2 cellular contexts compared by ENCODE assay signal in the genomic region with DNA sequence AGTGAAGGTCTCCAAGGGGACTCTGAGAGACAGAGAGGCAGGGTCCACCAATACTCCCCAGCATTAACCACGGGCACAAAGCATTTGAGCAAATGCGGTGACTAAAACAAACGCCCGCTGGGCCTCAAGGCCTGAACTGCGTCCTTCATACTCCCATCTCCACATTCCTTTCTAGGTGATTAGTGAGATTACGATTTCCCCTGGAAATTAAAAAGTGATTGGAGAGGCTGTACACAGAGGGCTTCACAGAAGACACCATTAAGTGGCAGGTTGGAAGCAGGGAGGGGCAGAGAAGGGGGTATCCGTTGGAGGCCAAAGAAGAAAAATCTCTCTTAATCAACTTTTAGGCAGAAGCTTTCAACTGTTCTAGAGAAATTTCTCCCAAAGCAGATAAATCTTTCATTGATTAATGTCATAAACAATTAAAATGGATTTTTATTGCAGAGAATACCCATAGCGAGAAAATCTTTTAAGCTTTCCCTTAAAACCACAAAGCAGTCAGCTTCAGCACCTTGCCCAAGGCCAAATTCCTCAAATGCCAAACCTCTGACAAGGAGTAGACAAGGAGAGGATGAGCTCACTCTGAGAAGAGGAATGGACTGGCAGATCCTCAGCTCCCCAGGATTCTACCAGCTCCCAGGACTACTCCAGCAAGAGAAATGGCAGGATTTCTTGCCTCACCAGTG.
TF ChIP-seq lines count a peak whose summit lies in the region.

No MANE protein-coding gene starts in this region.

TF ChIP-seq in HCT116, 20 proteins besides CTCF, POLR2A, EP300 and RAD21 (continued from another document):
- no peak for TF ChIP-seq YY1 (IDR thresholded peaks at IDR 0.05; ENCODE audit: extremely low read depth, insufficient replicate concordance, low read depth, low read length)
- TF ChIP-seq TCF7L2 (IDR thresholded peaks at IDR 0.05; ENCODE audit: borderline replicate concordance, extremely low read depth, insufficient read depth, insufficient read length): peak; percentile 71
- peak; percentile 84 for TF ChIP-seq JUND (IDR thresholded peaks at IDR 0.05)
- TF ChIP-seq ZBTB33 (IDR thresholded peaks at IDR 0.05; ENCODE audit: extremely low read depth, insufficient replicate concordance, low read length): no peak
- TF ChIP-seq SIN3A (IDR thresholded peaks at IDR 0.05; ENCODE audit: low read depth): 0 out of 2 replicates have a peak, but pooled peaks have one; percentile 21
- TF ChIP-seq ZFX (IDR thresholded peaks at IDR 0.05): no peak
- TF ChIP-seq SP1 (IDR thresholded peaks at IDR 0.05; ENCODE audit: low read depth): peak; percentile 62
- no peak for TF ChIP-seq EGR1 (IDR thresholded peaks at IDR 0.05; ENCODE audit: low read depth)
- TF ChIP-seq EZH2phosphoT487 (IDR thresholded peaks at IDR 0.05; ENCODE audit: borderline replicate concordance): no peak
- no peak for TF ChIP-seq ELF1 (IDR thresholded peaks at IDR 0.05; ENCODE audit: borderline replicate concordance, low read depth)
- TF ChIP-seq ZNF274 (IDR thresholded peaks at IDR 0.05; ENCODE audit: low read depth, low read length): no peak
- peak; percentile 77 for TF ChIP-seq FOSL1 (IDR thresholded peaks at IDR 0.05; ENCODE audit: low read depth)
- TF ChIP-seq CBX3 (IDR thresholded peaks at IDR 0.05; ENCODE audit: low read depth): no peak
TF ChIP-seq in HCT116: peak in this region for 6.

TF ChIP-seq in SK-N-SH, 30 proteins besides CTCF, POLR2A, EP300 and RAD21 (continued from another document):
- TF ChIP-seq POLR2AphosphoS5 (IDR thresholded peaks at IDR 0.05; ENCODE audit: low read depth, low read length): peak; percentile 41; the same call in 1 of the 2 replicates
- TF ChIP-seq USF2 (IDR thresholded peaks at IDR 0.05; ENCODE audit: borderline replicate concordance, low read depth, low read length): no peak
- TF ChIP-seq RCOR1 (IDR thresholded peaks at IDR 0.05; ENCODE audit: low read length): no peak
- no peak for TF ChIP-seq GABPA (IDR thresholded peaks at IDR 0.05; ENCODE audit: low read depth)
- TF ChIP-seq MXI1 (IDR thresholded peaks at IDR 0.05; ENCODE audit: low read depth, low read length): no peak
- TF ChIP-seq SMC3 (IDR thresholded peaks at IDR 0.05; ENCODE audit: low read depth, low read length): no peak
- peak; percentile 93 for TF ChIP-seq JUND (IDR thresholded peaks at IDR 0.05)
- peak; percentile 81 for TF ChIP-seq NFIC (IDR thresholded peaks at IDR 0.05; ENCODE audit: borderline replicate concordance)
- no peak for TF ChIP-seq TAF1 (IDR thresholded peaks at IDR 0.05; ENCODE audit: borderline replicate concordance, low read depth, low read length)
- TF ChIP-seq EZH2phosphoT487 (IDR thresholded peaks at IDR 0.05; ENCODE audit: borderline replicate concordance, low read depth): no peak
- no peak for TF ChIP-seq SIN3A (IDR thresholded peaks at IDR 0.05; ENCODE audit: borderline replicate concordance, low read depth, low read length)
- TF ChIP-seq TEAD4 (IDR thresholded peaks at IDR 0.05; ENCODE audit: borderline replicate concordance, insufficient read depth): peak; percentile 96
- peak; percentile 75 for TF ChIP-seq RXRA (IDR thresholded peaks at IDR 0.05; ENCODE audit: borderline replicate concordance, low read depth)
- TF ChIP-seq RFX5 (IDR thresholded peaks at IDR 0.05; ENCODE audit: low read length): no peak
- TF ChIP-seq IRF3 (IDR thresholded peaks at IDR 0.05; ENCODE audit: low read depth, low read length): no peak
- no peak; the same call in 1 of the 2 replicates for TF ChIP-seq YY1 (IDR thresholded peaks at IDR 0.05; ENCODE audit: low read depth)
- TF ChIP-seq, protein P1, sequence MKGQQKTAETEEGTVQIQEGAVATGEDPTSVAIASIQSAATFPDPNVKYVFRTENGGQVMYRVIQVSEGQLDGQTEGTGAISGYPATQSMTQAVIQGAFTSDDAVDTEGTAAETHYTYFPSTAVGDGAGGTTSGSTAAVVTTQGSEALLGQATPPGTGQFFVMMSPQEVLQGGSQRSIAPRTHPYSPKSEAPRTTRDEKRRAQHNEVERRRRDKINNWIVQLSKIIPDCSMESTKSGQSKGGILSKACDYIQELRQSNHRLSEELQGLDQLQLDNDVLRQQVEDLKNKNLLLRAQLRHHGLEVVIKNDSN (IDR thresholded peaks at IDR 0.05; ENCODE audit: borderline replicate concordance, low read depth): no peak
- peak; percentile 84; the same call in 1 of the 2 replicates for TF ChIP-seq FOSL2 (IDR thresholded peaks at IDR 0.05; ENCODE audit: borderline replicate concordance, low read depth)
- no peak for TF ChIP-seq CHD2 (IDR thresholded peaks at IDR 0.05; ENCODE audit: low read length, partially characterized antibody)
- no peak for TF ChIP-seq ELF1 (IDR thresholded peaks at IDR 0.05)
- TF ChIP-seq MEF2A (IDR thresholded peaks at IDR 0.05; ENCODE audit: borderline replicate concordance, low read depth): no peak
- TF ChIP-seq GATA2 (CRISPR knock-in tag; IDR thresholded peaks at IDR 0.05): no peak
- no peak for TF ChIP-seq ZBTB33 (IDR thresholded peaks at IDR 0.05; ENCODE audit: borderline replicate concordance, low read depth)
- peak; percentile 88 for TF ChIP-seq PBX3 (IDR thresholded peaks at IDR 0.05)
- TF ChIP-seq NRF1 (IDR thresholded peaks at IDR 0.05; ENCODE audit: low read depth, low read length): no peak
- TF ChIP-seq, protein P2, sequence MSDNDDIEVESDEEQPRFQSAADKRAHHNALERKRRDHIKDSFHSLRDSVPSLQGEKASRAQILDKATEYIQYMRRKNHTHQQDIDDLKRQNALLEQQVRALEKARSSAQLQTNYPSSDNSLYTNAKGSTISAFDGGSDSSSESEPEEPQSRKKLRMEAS (IDR thresholded peaks at IDR 0.05; ENCODE audit: low read depth): 0 out of 2 replicates have a peak, but pooled peaks have one; percentile 41
- no peak for TF ChIP-seq FOXJ3 (CRISPR knock-in tag; IDR thresholded peaks at IDR 0.05)
- TF ChIP-seq, protein P3, sequence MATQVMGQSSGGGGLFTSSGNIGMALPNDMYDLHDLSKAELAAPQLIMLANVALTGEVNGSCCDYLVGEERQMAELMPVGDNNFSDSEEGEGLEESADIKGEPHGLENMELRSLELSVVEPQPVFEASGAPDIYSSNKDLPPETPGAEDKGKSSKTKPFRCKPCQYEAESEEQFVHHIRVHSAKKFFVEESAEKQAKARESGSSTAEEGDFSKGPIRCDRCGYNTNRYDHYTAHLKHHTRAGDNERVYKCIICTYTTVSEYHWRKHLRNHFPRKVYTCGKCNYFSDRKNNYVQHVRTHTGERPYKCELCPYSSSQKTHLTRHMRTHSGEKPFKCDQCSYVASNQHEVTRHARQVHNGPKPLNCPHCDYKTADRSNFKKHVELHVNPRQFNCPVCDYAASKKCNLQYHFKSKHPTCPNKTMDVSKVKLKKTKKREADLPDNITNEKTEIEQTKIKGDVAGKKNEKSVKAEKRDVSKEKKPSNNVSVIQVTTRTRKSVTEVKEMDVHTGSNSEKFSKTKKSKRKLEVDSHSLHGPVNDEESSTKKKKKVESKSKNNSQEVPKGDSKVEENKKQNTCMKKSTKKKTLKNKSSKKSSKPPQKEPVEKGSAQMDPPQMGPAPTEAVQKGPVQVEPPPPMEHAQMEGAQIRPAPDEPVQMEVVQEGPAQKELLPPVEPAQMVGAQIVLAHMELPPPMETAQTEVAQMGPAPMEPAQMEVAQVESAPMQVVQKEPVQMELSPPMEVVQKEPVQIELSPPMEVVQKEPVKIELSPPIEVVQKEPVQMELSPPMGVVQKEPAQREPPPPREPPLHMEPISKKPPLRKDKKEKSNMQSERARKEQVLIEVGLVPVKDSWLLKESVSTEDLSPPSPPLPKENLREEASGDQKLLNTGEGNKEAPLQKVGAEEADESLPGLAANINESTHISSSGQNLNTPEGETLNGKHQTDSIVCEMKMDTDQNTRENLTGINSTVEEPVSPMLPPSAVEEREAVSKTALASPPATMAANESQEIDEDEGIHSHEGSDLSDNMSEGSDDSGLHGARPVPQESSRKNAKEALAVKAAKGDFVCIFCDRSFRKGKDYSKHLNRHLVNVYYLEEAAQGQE (IDR thresholded peaks at IDR 0.05; ENCODE audit: low read depth, low read length): peak; percentile 69; the same call in 1 of the 2 replicates
- TF ChIP-seq FOXM1 (IDR thresholded peaks at IDR 0.05; ENCODE audit: low read depth): no peak
